Comparison of ENCODE assay signal across 8 cellular contexts in the genomic region with DNA sequence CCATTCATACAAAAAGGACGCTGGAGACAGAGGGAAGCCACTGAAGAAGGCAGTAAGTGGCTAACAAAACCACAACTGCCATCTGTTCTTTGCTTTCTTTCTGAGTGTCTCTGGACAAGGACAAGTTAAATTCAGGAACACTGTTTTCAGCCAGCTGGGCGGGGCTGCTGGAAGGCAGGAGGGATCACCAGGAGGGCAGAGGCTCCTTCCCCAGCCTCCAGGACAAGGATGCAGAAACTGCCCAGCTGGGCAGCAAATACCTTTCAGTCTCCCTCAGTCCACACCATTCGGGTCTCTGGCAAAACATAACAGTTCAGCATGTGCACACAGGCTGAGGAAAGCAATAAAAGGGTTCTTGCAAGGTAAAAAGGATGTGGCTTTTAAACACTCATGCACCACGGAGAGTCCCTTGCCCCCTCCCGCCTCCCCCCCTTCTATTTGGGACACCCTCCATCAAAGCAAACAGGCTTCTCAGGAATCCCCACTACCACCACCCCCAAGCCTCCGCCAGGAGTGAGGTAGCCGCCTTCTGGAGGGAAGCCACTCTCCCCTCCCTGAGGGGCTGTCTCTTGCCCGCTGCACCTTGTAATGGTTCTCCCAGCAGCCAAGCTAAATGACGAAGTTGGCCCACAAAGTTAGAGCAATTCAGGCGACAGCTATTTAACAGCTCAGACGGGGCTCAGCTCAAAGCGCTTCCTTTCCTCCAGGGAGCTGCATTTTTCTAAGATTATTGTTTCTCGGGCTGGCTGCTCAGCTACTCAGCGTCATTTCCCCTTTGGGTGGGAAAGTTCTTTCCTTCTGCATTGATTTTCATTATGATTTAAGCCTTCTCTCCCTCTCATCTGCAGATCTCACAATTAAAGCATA. TPM values are rescaled to one million over a fixed set of nuclear protein-coding genes. Genes with fewer than 3 reads are reported as not detected.
A peak's percentile ranks its signal among the peaks of the same experiment; 100 is the strongest.
DNase-seq lines count a peak whose midpoint lies in the region; ATAC-seq and TF ChIP-seq lines count a peak whose summit lies in the region.

No MANE protein-coding gene starts in this region.

- no peak overlapping the region for H3K23ac ChIP-seq in trophoblast cell (ENCODE audit: low read length)

- no peaks in the 10 kb centered on the region for H3K9me3 Mint-ChIP-seq in activated T-cell treated with anti-CD3 and anti-CD28 coated beads, Interleukin-2, amount 50 U/mL, for 24 hours

- peak overlapping the region; percentile 29 for H3K4me2 ChIP-seq in trophoblast cell (ENCODE audit: low read length)

- peaks cover 3 to 10% of the 10 kb centered on the region in 2 experiments for H3K36me3 ChIP-seq in trophoblast cell (ENCODE audit: control insufficient read depth in 1 of 2, insufficient read depth in 2 of 2, low read length in 2 of 2)
- no peaks in the 10 kb centered on the region for H3K36me3 ChIP-seq in tibial artery

- H3K14ac ChIP-seq in trophoblast cell (ENCODE audit: low read length): no peak overlapping the region

- no peak overlapping the region for H4K12ac ChIP-seq in trophoblast cell (ENCODE audit: low read depth, low read length)

- no peaks in the 10 kb centered on the region for H3K9me3 ChIP-seq in trophoblast cell (ENCODE audit: insufficient read depth, low read depth, low read length)
- H3K9me3 ChIP-seq in tibial artery: no peaks in the 10 kb centered on the region

- H3K27me3 ChIP-seq in trophoblast cell (ENCODE audit: insufficient read depth, low read length): no peaks in the 10 kb centered on the region
- H3K27me3 ChIP-seq in tibial artery: no peaks in the 10 kb centered on the region

- intact Hi-C loops in tibial artery (cut with DNase I; ENCODE audit: low total_unique reads): loop anchor here (10.0 kb wide), 2 partner anchors 93 to 267 kb away; no protein-coding TSS in a partner anchor

- no peak overlapping the region for H3K9ac ChIP-seq in trophoblast cell (ENCODE audit: low read length)

- H3K4me3 ChIP-seq in fibroblast of the aortic adventitia (ENCODE audit: low read depth, low read length) (peak overlapping the region; percentile 96), trophoblast cell (ENCODE audit: low read depth, low read length) (no peak overlapping the region), tibial artery (peak overlapping the region; percentile 23 to 83)

- no peak for ATAC-seq in HG02678 (IDR thresholded peaks at IDR 0.05; ENCODE audit: unreplicated experiment)

- DNase-seq in GM04503 (ENCODE audit: low read depth) (peak; percentile 78), NCI-H446 (lab: John Stamatoyannopoulos, UW) (peak; percentile 27 to 80), fibroblast of the aortic adventitia (ENCODE audit: low read depth) (peak; percentile 93), trophoblast cell (peak; percentile 44 to 61), tibial artery (peak; percentile 64 to 81), cerebellum (ENCODE audit: low spot score) (no peak)
- DNase-seq in activated T-cell treated with anti-CD3 and anti-CD28 coated beads, Interleukin-2, amount 50 U/mL, for 24 hours: peak; percentile 73

- H3K79me1 ChIP-seq in trophoblast cell (ENCODE audit: low read length): no peaks in the 10 kb centered on the region

- no peak overlapping the region for H2AFZ ChIP-seq in trophoblast cell (ENCODE audit: insufficient read depth, low read length, poor library complexity)

- no peak overlapping the region for H4K91ac ChIP-seq in trophoblast cell (ENCODE audit: low read depth, low read length)

- no peak overlapping the region for H2BK120ac ChIP-seq in trophoblast cell (ENCODE audit: insufficient read depth, low read length, poor library complexity)

- peaks cover 19% of the 10 kb centered on the region for H3K36me3 Mint-ChIP-seq in activated T-cell treated with anti-CD3 and anti-CD28 coated beads, Interleukin-2, amount 50 U/mL, for 24 hours (ENCODE audit: low read depth)

- no peak overlapping the region for H4K8ac ChIP-seq in trophoblast cell (ENCODE audit: low read depth, low read length)

- peak overlapping the region; percentile 89 for H3K27ac Mint-ChIP-seq in activated T-cell treated with anti-CD3 and anti-CD28 coated beads, Interleukin-2, amount 50 U/mL, for 24 hours

- H3K4ac ChIP-seq in trophoblast cell (ENCODE audit: low read depth, low read length): peak overlapping the region; percentile 18

- peak overlapping the region; percentile 19 for H3K18ac ChIP-seq in trophoblast cell (ENCODE audit: low read length)

- WGBS in trophoblast cell (ENCODE audit: extremely low coverage, insufficient coverage, insufficient read length): no CpG with 5 or more reads among the region's 14 CpGs

- H3K27ac ChIP-seq in trophoblast cell (ENCODE audit: low read depth, low read length) (peak overlapping the region; percentile 38), tibial artery (peak overlapping the region; percentile 96)

- TF ChIP-seq CTCF in fibroblast of the aortic adventitia (IDR thresholded peaks at IDR 0.05; ENCODE audit: insufficient read depth, low read length): no peak
- no peak for TF ChIP-seq CTCF in tibial artery (IDR thresholded peaks at IDR 0.05)

- H3K27me3 Mint-ChIP-seq in activated T-cell treated with anti-CD3 and anti-CD28 coated beads, Interleukin-2, amount 50 U/mL, for 24 hours: no peaks in the 10 kb centered on the region

- H3K4me1 Mint-ChIP-seq in activated T-cell treated with anti-CD3 and anti-CD28 coated beads, Interleukin-2, amount 50 U/mL, for 24 hours (ENCODE audit: low read depth): peaks cover 71% of the 10 kb centered on the region

- H3K4me3 Mint-ChIP-seq in activated T-cell treated with anti-CD3 and anti-CD28 coated beads, Interleukin-2, amount 50 U/mL, for 24 hours: peak overlapping the region; percentile 59

- no peak overlapping the region for H2BK12ac ChIP-seq in trophoblast cell (ENCODE audit: low read length)

- H3K4me1 ChIP-seq in trophoblast cell (ENCODE audit: control insufficient read depth in 1 of 2, insufficient read depth in 2 of 2, low read length in 2 of 2) (peaks cover 25 to 26% of the 10 kb centered on the region in 2 experiments), tibial artery (peaks cover 0 to 69% (median 43%) of the 10 kb centered on the region in 4 donors)

- no peak overlapping the region for H2BK5ac ChIP-seq in trophoblast cell (ENCODE audit: low read depth, low read length, poor library complexity)

- H3K79me2 ChIP-seq in trophoblast cell (ENCODE audit: control insufficient read depth, insufficient read depth, low read length, poor library complexity): peaks cover 6% of the 10 kb centered on the region

- H2AK5ac ChIP-seq in trophoblast cell (ENCODE audit: low read length): no peak overlapping the region

RNA-seq across cellular contexts. Expression of gene HEG1, which starts 3.8 kb away (rescaled TPM):
- total RNA-seq in fibroblast of the aortic adventitia (ENCODE audit: low replicate concordance): 198 and 256 TPM in 2 replicates
- 59.6 and 62.6 TPM in 2 replicates for polyA plus RNA-seq in trophoblast cell (2013)
- 17.2 TPM for total RNA-seq in cerebellum

Comparison
In these comparisons a context has a peak if more than half of its experiments do, and no peak if none do; other contexts are left out.
1. RNA of gene HEG1, which starts 3.8 kb away (total RNA-seq): 198 to 256 TPM in fibroblast of the aortic adventitia; 17.2 TPM in cerebellum (single experiment); every median in the first group is over 10 times any median in the second.